In the genomic region with DNA sequence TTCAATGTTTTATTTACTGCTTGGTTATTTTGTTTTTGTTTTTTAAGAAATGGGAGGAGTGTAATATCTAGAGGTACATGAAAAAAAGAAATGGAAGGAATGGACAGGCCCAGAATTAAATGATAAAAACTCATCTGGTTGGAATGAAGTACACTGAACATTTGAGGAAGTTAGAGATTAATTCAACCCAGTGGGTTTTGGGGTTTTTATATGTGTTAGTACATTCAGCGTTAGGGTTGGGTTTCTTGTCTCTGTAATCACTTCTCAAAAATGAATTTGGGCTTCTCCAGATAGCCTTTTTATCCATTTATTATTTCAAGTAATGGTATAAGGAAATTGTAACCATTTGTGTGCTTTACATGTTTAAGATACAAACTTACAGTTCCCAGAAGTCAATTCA, we compare ENCODE assay signal across 22 cellular contexts. TPM values are rescaled to one million over a fixed set of nuclear protein-coding genes. Genes with fewer than 3 reads are reported as not detected.
A peak's percentile ranks its signal among the peaks of the same experiment; 100 is the strongest.
DNase-seq lines count a peak whose midpoint lies in the region; ATAC-seq and TF ChIP-seq lines count a peak whose summit lies in the region.
"Had no signal": no experiment of that assay in that cellular context is flagged by ENCODE, and none has a peak within 500 bp of the region (broad histone marks: within the 10 kb centered on the region; RNA-seq: fewer than 3 reads in every experiment).

No MANE protein-coding gene starts in this region.

- H3K79me2 ChIP-seq in Loucy (ENCODE audit: insufficient read depth, low read length), result no peaks in the 10 kb centered on the region
- no peaks in the 10 kb centered on the region for H3K79me2 ChIP-seq in PC-9 (ENCODE audit: low read depth)
- peaks cover 15% of the 10 kb centered on the region for H3K79me2 ChIP-seq in GM23248 (ENCODE audit: insufficient read depth)

- CTCF ChIA-PET in PC-9 (lab: Charles Lee), result no interaction called here

- H3K27me3 Mint-ChIP-seq in T-helper 2 cell treated with Interferon-gamma antibody and Interleukin-4, amounts not matched to agents 5 μg/mL and 100 μg/mL, for 36 hours (ENCODE audit: low read depth), result no peaks in the 10 kb centered on the region
- H3K27me3 Mint-ChIP-seq in activated T-helper 1 cell treated with anti-CD3 and anti-CD28 coated beads, Interleukin-12 subunit alpha, Interleukin-12 subunit beta, Interleukin-2, Interleukin-4 antibody, amounts not matched to agents 30 ng/mL and 10 ng/mL and 1 ng/mL, durations not matched to agents 14 hours and 24 hours and 36 hours (ENCODE audit: insufficient read depth), result no peaks in the 10 kb centered on the region
- H3K27me3 Mint-ChIP-seq in natural killer cell (ENCODE audit: low read depth in 2 of 2), result no peaks in the 10 kb centered on the region
- H3K27me3 Mint-ChIP-seq: memory B cell had no signal

- H3K27ac ChIP-seq in PC-9 (no peak overlapping the region), GM23248 (no peak overlapping the region)
- H3K27ac ChIP-seq: Peyer's patch, SJCRH30, tibial nerve had no signal

- H3K9me3 ChIP-seq in Loucy (ENCODE audit: insufficient read depth, low read depth, low read length), result no peaks in the 10 kb centered on the region
- H3K9me3 ChIP-seq in PC-9 (ENCODE audit: insufficient read depth, low read depth), result no peaks in the 10 kb centered on the region
- H3K9me3 ChIP-seq in GM23248 (ENCODE audit: low read depth), result no peaks in the 10 kb centered on the region
- H3K9me3 ChIP-seq: Peyer's patch, SJCRH30, tibial nerve had no signal

- peak overlapping the region; percentile 49 for H3K4me3 ChIP-seq in Loucy (ENCODE audit: low read length, poor library complexity, severe bottlenecking)
- no peak overlapping the region for H3K4me3 ChIP-seq in PC-9
- H3K4me3 ChIP-seq in GM23248, result no peak overlapping the region
- H3K4me3 ChIP-seq: Peyer's patch, SJCRH30, smooth muscle cell, tibial nerve had no signal

- H3F3A ChIP-seq in Loucy (ENCODE audit: low read depth), result 0 out of 2 replicates have a peak, but pooled peaks cover 2% of the 10 kb centered on the region
- peaks cover 11% of the 10 kb centered on the region; the same call in 1 of the 2 replicates for H3F3A ChIP-seq in PC-9 (ENCODE audit: insufficient read depth, low read depth)
- peaks cover 42% of the 10 kb centered on the region; the same call in 1 of the 2 replicates for H3F3A ChIP-seq in GM23248 (ENCODE audit: insufficient read depth)

- POLR2A ChIA-PET in PC-9 (lab: Charles Lee; ENCODE audit: unreplicated experiment), result interaction anchor here (0.6 kb wide), 1 partner anchor 486 kb away, joined by 4 read pairs; no protein-coding TSS in a partner anchor

- H3K4me3 Mint-ChIP-seq in T-helper 2 cell treated with Interferon-gamma antibody and Interleukin-4, amounts not matched to agents 5 μg/mL and 100 μg/mL, for 36 hours, result no peak overlapping the region
- H3K4me3 Mint-ChIP-seq in activated T-helper 1 cell treated with anti-CD3 and anti-CD28 coated beads, Interleukin-12 subunit alpha, Interleukin-12 subunit beta, Interleukin-2, Interleukin-4 antibody, amounts not matched to agents 30 ng/mL and 10 ng/mL and 1 ng/mL, durations not matched to agents 14 hours and 24 hours and 36 hours, result no peak overlapping the region
- H3K4me3 Mint-ChIP-seq in natural killer cell, result no peak overlapping the region
- H3K4me3 Mint-ChIP-seq: memory B cell had no signal

- peak overlapping the region; percentile 68 for H3K4me2 ChIP-seq in Loucy (ENCODE audit: low read depth, low read length, poor library complexity, severe bottlenecking)
- no peak overlapping the region for H3K4me2 ChIP-seq in PC-9
- H3K4me2 ChIP-seq in GM23248 (ENCODE audit: unreplicated experiment), result no peak overlapping the region
- H3K4me2 ChIP-seq: smooth muscle cell had no signal

- no TSS peak for BruUV-seq in PC-9 (replicated peaks; lab: Mats Ljungman, UMichigan)

- no peaks in the 10 kb centered on the region for H3K9me2 ChIP-seq in Loucy (replicated peaks; ENCODE audit: low read depth, low read length)
- no peaks in the 10 kb centered on the region for H3K9me2 ChIP-seq in PC-9 (ENCODE audit: insufficient read depth)
- no peaks in the 10 kb centered on the region for H3K9me2 ChIP-seq in GM23248 (ENCODE audit: insufficient read depth)

- TF ChIP-seq CTCF in Loucy (conservative IDR thresholded peaks at IDR 0.05; ENCODE audit: low read length), result no peak
- TF ChIP-seq CTCF in natural killer cell (IDR thresholded peaks at IDR 0.05), result no peak
- TF ChIP-seq CTCF in PC-9 (conservative IDR thresholded peaks at IDR 0.05), result no peak

- no peaks in the 10 kb centered on the region for H3K27me3 ChIP-seq in Loucy (ENCODE audit: insufficient read depth, low read length, poor library complexity, severe bottlenecking)
- no peaks in the 10 kb centered on the region for H3K27me3 ChIP-seq in PC-9 (ENCODE audit: insufficient read depth, low read depth)
- H3K27me3 ChIP-seq in GM23248 (replicated peaks; ENCODE audit: insufficient read depth), result no peaks in the 10 kb centered on the region
- H3K27me3 ChIP-seq: Peyer's patch, SJCRH30, tibial nerve had no signal

- H3K27ac Mint-ChIP-seq in T-helper 2 cell treated with Interferon-gamma antibody and Interleukin-4, amounts not matched to agents 5 μg/mL and 100 μg/mL, for 36 hours, result peak overlapping the region; percentile 4
- peak overlapping the region; percentile 9 for H3K27ac Mint-ChIP-seq in activated T-helper 1 cell treated with anti-CD3 and anti-CD28 coated beads, Interleukin-12 subunit alpha, Interleukin-12 subunit beta, Interleukin-2, Interleukin-4 antibody, amounts not matched to agents 30 ng/mL and 10 ng/mL and 1 ng/mL, durations not matched to agents 14 hours and 24 hours and 36 hours
- peak overlapping the region; percentile 82 to 84 for H3K27ac Mint-ChIP-seq in natural killer cell
- H3K27ac Mint-ChIP-seq: memory B cell had no signal

- H2AFZ ChIP-seq in Loucy (ENCODE audit: low read length), result no peak overlapping the region
- H2AFZ ChIP-seq in PC-9, result no peak overlapping the region
- H2AFZ ChIP-seq in GM23248, result no peak overlapping the region

- H3K9ac ChIP-seq in Loucy (ENCODE audit: low read depth, low read length, poor library complexity, severe bottlenecking) (peak overlapping the region; percentile 36), GM23248 (no peak overlapping the region)

- DNase-seq in T-helper 2 cell treated with Interferon-gamma antibody and Interleukin-4, amounts not matched to agents 5 μg/mL and 100 μg/mL, for 36 hours (ENCODE audit: low spot score), result no peak
- no peak for DNase-seq in T-helper 2 cell
- DNase-seq in activated T-helper 1 cell treated with anti-CD3 and anti-CD28 coated beads, Interleukin-12 subunit alpha, Interleukin-12 subunit beta, Interleukin-2, Interleukin-4 antibody, amounts not matched to agents 30 ng/mL and 10 ng/mL and 1 ng/mL, durations not matched to agents 14 hours and 24 hours and 36 hours (ENCODE audit: low spot score), result no peak
- no peak for DNase-seq in natural killer cell
- no peak for DNase-seq in PC-9
- DNase-seq in GM23248, result no peak
- no peak for DNase-seq in Ammon's horn (ENCODE audit: low spot score)
- DNase-seq: amygdala; head of caudate nucleus; left colon; NCI-H1105 treated with DMSO at 0.1 percent for 48 hours; NCI-H2081 treated with DMSO at 0.1 percent for 48 hours; NCI-H446; Peyer's patch; retina; SJCRH30; stimulated activated CD4-positive, alpha-beta T cell treated with anti-CD3 and anti-CD28 coated beads, Interleukin-2, amount 100 ng/mL, for 48 hours; stimulated activated naive CD4-positive, alpha-beta T cell treated with Interleukin-2 at 50 U/mL for 16 hours had no signal

- H3K36me3 Mint-ChIP-seq in T-helper 2 cell treated with Interferon-gamma antibody and Interleukin-4, amounts not matched to agents 5 μg/mL and 100 μg/mL, for 36 hours (ENCODE audit: low read depth), result peaks cover 12% of the 10 kb centered on the region
- H3K36me3 Mint-ChIP-seq in activated T-helper 1 cell treated with anti-CD3 and anti-CD28 coated beads, Interleukin-12 subunit alpha, Interleukin-12 subunit beta, Interleukin-2, Interleukin-4 antibody, amounts not matched to agents 30 ng/mL and 10 ng/mL and 1 ng/mL, durations not matched to agents 14 hours and 24 hours and 36 hours (ENCODE audit: low read depth), result peaks cover 29% of the 10 kb centered on the region
- H3K36me3 Mint-ChIP-seq in natural killer cell, result no peaks in the 10 kb centered on the region
- H3K36me3 Mint-ChIP-seq: memory B cell had no signal

- ATAC-seq in natural killer cell, result peak in 2 of 3 donors; percentile 33 to 50
- ATAC-seq: left colon had no signal

- H3K9me3 Mint-ChIP-seq in T-helper 2 cell treated with Interferon-gamma antibody and Interleukin-4, amounts not matched to agents 5 μg/mL and 100 μg/mL, for 36 hours, result no peaks in the 10 kb centered on the region
- H3K9me3 Mint-ChIP-seq in activated T-helper 1 cell treated with anti-CD3 and anti-CD28 coated beads, Interleukin-12 subunit alpha, Interleukin-12 subunit beta, Interleukin-2, Interleukin-4 antibody, amounts not matched to agents 30 ng/mL and 10 ng/mL and 1 ng/mL, durations not matched to agents 14 hours and 24 hours and 36 hours, result no peaks in the 10 kb centered on the region
- H3K9me3 Mint-ChIP-seq in natural killer cell, result no peaks in the 10 kb centered on the region
- H3K9me3 Mint-ChIP-seq: memory B cell had no signal

- H3K36me3 ChIP-seq in Loucy (ENCODE audit: insufficient read depth, low read length) (0 out of 2 replicates have a peak, but pooled peaks cover under 1% of the 10 kb centered on the region), PC-9 (ENCODE audit: low read depth) (no peaks in the 10 kb centered on the region), GM23248 (ENCODE audit: low read depth) (peaks cover 20% of the 10 kb centered on the region; the same call in 1 of the 2 replicates)
- H3K36me3 ChIP-seq: Peyer's patch, SJCRH30 had no signal

- H4K20me1 ChIP-seq in Loucy (ENCODE audit: insufficient read depth, low read length, poor library complexity, severe bottlenecking) (no peaks in the 10 kb centered on the region), PC-9 (ENCODE audit: insufficient read depth) (no peaks in the 10 kb centered on the region), GM23248 (ENCODE audit: insufficient read depth) (no peaks in the 10 kb centered on the region)

- 100% methylated on average over 1 of the region's 1 CpG for WGBS in GM23248 (ENCODE audit: low coverage in 1 of 2, low lambda C conversion rate in 2 of 2, missing lambda C conversion rate in 2 of 2), 2 experiments

- H3K4me1 ChIP-seq in Loucy (ENCODE audit: insufficient read depth, low read length, poor library complexity, severe bottlenecking), result peaks cover 66% of the 10 kb centered on the region
- no peaks in the 10 kb centered on the region for H3K4me1 ChIP-seq in PC-9 (replicated peaks; ENCODE audit: insufficient read depth)
- no peaks in the 10 kb centered on the region for H3K4me1 ChIP-seq in GM23248 (ENCODE audit: insufficient read depth)
- H3K4me1 ChIP-seq: Peyer's patch, SJCRH30 had no signal

- peaks cover 20% of the 10 kb centered on the region for H3K4me1 Mint-ChIP-seq in T-helper 2 cell treated with Interferon-gamma antibody and Interleukin-4, amounts not matched to agents 5 μg/mL and 100 μg/mL, for 36 hours (ENCODE audit: low read depth)
- H3K4me1 Mint-ChIP-seq in activated T-helper 1 cell treated with anti-CD3 and anti-CD28 coated beads, Interleukin-12 subunit alpha, Interleukin-12 subunit beta, Interleukin-2, Interleukin-4 antibody, amounts not matched to agents 30 ng/mL and 10 ng/mL and 1 ng/mL, durations not matched to agents 14 hours and 24 hours and 36 hours (ENCODE audit: low read depth), result peaks cover 30% of the 10 kb centered on the region
- H3K4me1 Mint-ChIP-seq in natural killer cell, result peaks cover 35 to 40% of the 10 kb centered on the region in 2 donors

- in situ Hi-C loops in GM23248 (cut with MboI), result no loop called here

- intact Hi-C loops in activated T-helper 1 cell treated with anti-CD3 and anti-CD28 coated beads, Interleukin-12 subunit alpha, Interleukin-12 subunit beta, Interleukin-2, Interleukin-4 antibody, amounts not matched to agents 30 ng/mL and 10 ng/mL and 1 ng/mL, durations not matched to agents 14 hours and 24 hours and 36 hours (cut with micrococcal nuclease), result no loop called here
- intact Hi-C loops in natural killer cell (cut with micrococcal nuclease) (no loop called here), PC-9 (cut with micrococcal nuclease; ENCODE audit: unreplicated experiment) (loop anchor here (5.0 kb wide), 1 partner anchor 310 kb away; no protein-coding TSS in a partner anchor)

RNA-seq across cellular contexts. Expression of a gene that starts 19.5 kb away (rescaled TPM):
- 123 and 135 TPM in 2 replicates for total RNA-seq in activated T-helper 1 cell treated with anti-CD3 and anti-CD28 coated beads, Interleukin-12 subunit alpha, Interleukin-12 subunit beta, Interleukin-2, Interleukin-4 antibody, amounts not matched to agents 30 ng/mL and 10 ng/mL and 1 ng/mL, durations not matched to agents 14 hours and 24 hours and 36 hours
- total RNA-seq in natural killer cell (10 to 100 TPM; 54.9 to 69.2 (median 62.0) TPM), PC-9 (2021) (75.7 and 84.9 TPM in 2 replicates)
- 29.4 and 41.2 TPM in 2 replicates for total RNA-seq in GM23248 (2014; rRNA removed; shearing (Covaris generic))
- 35.6 and 40.1 TPM in 2 replicates for polyA plus RNA-seq in GM23248 (2016; fragmentation: Nextera tagmentation; extraction: Ambion mirVana)

RNA-seq across cellular contexts. Expression of a gene that starts 56.6 kb away (rescaled TPM):
- 244 and 263 TPM in 2 replicates for total RNA-seq in activated T-helper 1 cell treated with anti-CD3 and anti-CD28 coated beads, Interleukin-12 subunit alpha, Interleukin-12 subunit beta, Interleukin-2, Interleukin-4 antibody, amounts not matched to agents 30 ng/mL and 10 ng/mL and 1 ng/mL, durations not matched to agents 14 hours and 24 hours and 36 hours
- total RNA-seq in natural killer cell (100 to 1,000 TPM; 517 to 664 (median 572) TPM), PC-9 (2021) (59.0 and 89.7 TPM in 2 replicates)
- 275 and 290 TPM in 2 replicates for total RNA-seq in GM23248 (2014; rRNA removed; shearing (Covaris generic))
- 353 and 363 TPM in 2 replicates for polyA plus RNA-seq in GM23248 (2016; fragmentation: Nextera tagmentation; extraction: Ambion mirVana)

Comparison
In these comparisons a context has a peak if more than half of its experiments do, and no peak if none do; other contexts are left out.
1. H3K27ac Mint-ChIP-seq: peak in every context shown above with its lines; median percentile 83 in natural killer cell; 9 in activated T-helper 1 cell treated with anti-CD3 and anti-CD28 coated beads, Interleukin-12 subunit alpha, Interleukin-12 subunit beta, Interleukin-2, Interleukin-4 antibody, amounts not matched to agents 30 ng/mL and 10 ng/mL and 1 ng/mL, durations not matched to agents 14 hours and 24 hours and 36 hours; 4 in T-helper 2 cell treated with Interferon-gamma antibody and Interleukin-4, amounts not matched to agents 5 μg/mL and 100 μg/mL, for 36 hours.